Comparison of ENCODE assay signal across 1 cellular context in the genomic region with DNA sequence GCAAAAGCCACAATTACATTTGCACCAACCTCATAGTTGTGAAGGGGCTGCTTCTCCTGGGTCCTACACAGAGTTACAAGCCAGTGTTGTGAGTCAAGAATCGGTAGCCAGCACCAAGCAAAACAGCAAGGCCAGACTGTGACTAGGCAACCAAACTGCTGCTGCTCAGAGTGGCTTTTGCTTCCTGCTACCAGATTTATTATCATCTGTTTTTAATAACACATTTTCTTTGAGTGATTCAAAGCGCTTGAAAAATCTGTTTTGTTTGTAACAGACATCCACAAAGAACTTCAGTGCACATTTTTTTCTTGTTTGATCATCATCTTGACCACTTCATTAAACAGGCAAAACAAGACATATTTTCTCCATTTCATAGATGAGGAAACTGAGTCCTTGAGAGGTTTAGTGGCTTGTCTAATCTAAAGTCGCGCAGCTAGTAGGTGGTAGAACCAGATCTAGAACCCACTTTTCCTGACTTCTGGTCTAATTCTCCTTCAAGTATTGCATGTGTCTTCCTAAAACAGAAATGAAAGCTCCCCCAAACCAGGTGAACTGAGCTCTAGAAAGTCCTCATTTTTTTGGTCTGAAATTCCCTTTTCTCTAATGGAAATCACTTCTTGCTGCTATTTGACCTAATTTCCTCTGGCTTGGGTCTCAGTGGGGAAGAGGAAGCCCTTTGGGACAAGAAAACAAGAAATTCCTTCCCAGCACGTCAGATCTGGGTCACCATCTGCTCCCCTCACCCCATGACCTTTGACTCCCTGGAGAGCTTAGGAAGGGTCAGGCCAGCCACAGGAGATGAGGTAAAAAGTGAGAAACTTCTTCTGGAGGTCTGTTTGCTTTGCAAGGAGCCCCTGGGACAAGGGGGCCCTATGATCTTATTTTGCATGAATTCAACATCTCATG.
TF ChIP-seq lines count a peak whose summit lies in the region.

No MANE protein-coding gene starts in this region.

TF ChIP-seq in SK-N-SH treated with all-trans-retinoic acid at 6 μM for 48 hours, 23 proteins besides CTCF, POLR2A, EP300 and RAD21 (continued from another document):
- TF ChIP-seq, protein P1, sequence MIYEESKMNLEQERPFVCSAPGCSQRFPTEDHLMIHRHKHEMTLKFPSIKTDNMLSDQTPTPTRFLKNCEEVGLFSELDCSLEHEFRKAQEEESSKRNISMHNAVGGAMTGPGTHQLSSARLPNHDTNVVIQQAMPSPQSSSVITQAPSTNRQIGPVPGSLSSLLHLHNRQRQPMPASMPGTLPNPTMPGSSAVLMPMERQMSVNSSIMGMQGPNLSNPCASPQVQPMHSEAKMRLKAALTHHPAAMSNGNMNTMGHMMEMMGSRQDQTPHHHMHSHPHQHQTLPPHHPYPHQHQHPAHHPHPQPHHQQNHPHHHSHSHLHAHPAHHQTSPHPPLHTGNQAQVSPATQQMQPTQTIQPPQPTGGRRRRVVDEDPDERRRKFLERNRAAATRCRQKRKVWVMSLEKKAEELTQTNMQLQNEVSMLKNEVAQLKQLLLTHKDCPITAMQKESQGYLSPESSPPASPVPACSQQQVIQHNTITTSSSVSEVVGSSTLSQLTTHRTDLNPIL (CRISPR knock-in tag; IDR thresholded peaks at IDR 0.05; ENCODE audit: low read depth), result peak; percentile 75; the same call in 1 of the 2 replicates
- TF ChIP-seq GLIS3 (CRISPR knock-in tag; IDR thresholded peaks at IDR 0.05), result no peak
- no peak for TF ChIP-seq ESRRG (CRISPR knock-in tag; IDR thresholded peaks at IDR 0.05)
- TF ChIP-seq SNAI2 (CRISPR knock-in tag; IDR thresholded peaks at IDR 0.05), result no peak
- TF ChIP-seq TCF4 (CRISPR knock-in tag; IDR thresholded peaks at IDR 0.05; ENCODE audit: borderline replicate concordance), result peak; percentile 73
- TF ChIP-seq ARNTL (CRISPR knock-in tag; IDR thresholded peaks at IDR 0.05; ENCODE audit: borderline replicate concordance, low read depth), result no peak
- TF ChIP-seq, protein P2, sequence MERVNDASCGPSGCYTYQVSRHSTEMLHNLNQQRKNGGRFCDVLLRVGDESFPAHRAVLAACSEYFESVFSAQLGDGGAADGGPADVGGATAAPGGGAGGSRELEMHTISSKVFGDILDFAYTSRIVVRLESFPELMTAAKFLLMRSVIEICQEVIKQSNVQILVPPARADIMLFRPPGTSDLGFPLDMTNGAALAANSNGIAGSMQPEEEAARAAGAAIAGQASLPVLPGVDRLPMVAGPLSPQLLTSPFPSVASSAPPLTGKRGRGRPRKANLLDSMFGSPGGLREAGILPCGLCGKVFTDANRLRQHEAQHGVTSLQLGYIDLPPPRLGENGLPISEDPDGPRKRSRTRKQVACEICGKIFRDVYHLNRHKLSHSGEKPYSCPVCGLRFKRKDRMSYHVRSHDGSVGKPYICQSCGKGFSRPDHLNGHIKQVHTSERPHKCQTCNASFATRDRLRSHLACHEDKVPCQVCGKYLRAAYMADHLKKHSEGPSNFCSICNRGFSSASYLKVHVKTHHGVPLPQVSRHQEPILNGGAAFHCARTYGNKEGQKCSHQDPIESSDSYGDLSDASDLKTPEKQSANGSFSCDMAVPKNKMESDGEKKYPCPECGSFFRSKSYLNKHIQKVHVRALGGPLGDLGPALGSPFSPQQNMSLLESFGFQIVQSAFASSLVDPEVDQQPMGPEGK (CRISPR knock-in tag; IDR thresholded peaks at IDR 0.05; ENCODE audit: borderline replicate concordance), result 0 out of 2 replicates have a peak, but pooled peaks have one; percentile 37
TF ChIP-seq in SK-N-SH treated with all-trans-retinoic acid at 6 μM for 48 hours: peak in this region for 4.
